In genomic region chr17:3913531-3914318, GRCh38 we compare ENCODE assay signal across 1 cellular context.
TF ChIP-seq lines count a peak whose summit lies in the region.

No MANE protein-coding gene starts in this region.

TF ChIP-seq in K562, 482 proteins besides CTCF, POLR2A, EP300 and RAD21 (continued from another document and continues in another):
- TF ChIP-seq ZNF407 (IDR thresholded peaks at IDR 0.05; ENCODE audit: low read depth) = no peak
- TF ChIP-seq VEZF1 (CRISPR knock-in tag; IDR thresholded peaks at IDR 0.05) = no peak
- no peak for TF ChIP-seq EHMT2 (IDR thresholded peaks at IDR 0.05)
- no peak for TF ChIP-seq YBX1 (IDR thresholded peaks at IDR 0.05)
- peak; percentile 94 for TF ChIP-seq ZNF121 (CRISPR knock-in tag; conservative IDR thresholded peaks at IDR 0.05)
- TF ChIP-seq PHTF2 (CRISPR knock-in tag; IDR thresholded peaks at IDR 0.05) = no peak
- TF ChIP-seq HNRNPLL (IDR thresholded peaks at IDR 0.05; ENCODE audit: low read depth, low read length, poor library complexity, severe bottlenecking) = no peak
- TF ChIP-seq LCOR (CRISPR knock-in tag; IDR thresholded peaks at IDR 0.05) = no peak
- 0 out of 2 replicates have a peak, but pooled peaks have one; percentile 14 for TF ChIP-seq CXXC5 (CRISPR knock-in tag; IDR thresholded peaks at IDR 0.05)
- peak; percentile 57; the same call in 1 of the 2 replicates for TF ChIP-seq TFAP4 (CRISPR knock-in tag; IDR thresholded peaks at IDR 0.05; ENCODE audit: borderline replicate concordance)
- no peak for TF ChIP-seq SNIP1 (IDR thresholded peaks at IDR 0.05; ENCODE audit: low read depth)
- no peak for TF ChIP-seq IRF2 (CRISPR knock-in tag; IDR thresholded peaks at IDR 0.05)
- no peak for TF ChIP-seq GATAD2B (IDR thresholded peaks at IDR 0.05; ENCODE audit: borderline replicate concordance)
- TF ChIP-seq ZNF75A (CRISPR knock-in tag; IDR thresholded peaks at IDR 0.05) = no peak
- TF ChIP-seq RERE (CRISPR knock-in tag; IDR thresholded peaks at IDR 0.05; ENCODE audit: borderline replicate concordance) = no peak
- no peak for TF ChIP-seq EWSR1 (IDR thresholded peaks at IDR 0.05; ENCODE audit: borderline replicate concordance, low read depth, partially characterized antibody)
- TF ChIP-seq NR4A1 (CRISPR knock-in tag; IDR thresholded peaks at IDR 0.05) = no peak
- TF ChIP-seq NR4A1 (tag; IDR thresholded peaks at IDR 0.05) = no peak
- TF ChIP-seq HSF4 (CRISPR knock-in tag; IDR thresholded peaks at IDR 0.05; ENCODE audit: borderline replicate concordance) = peak; percentile 19; the same call in 1 of the 2 replicates
- no peak for TF ChIP-seq ZNF512 (tag; IDR thresholded peaks at IDR 0.05)
- peak; percentile 77 for TF ChIP-seq ZFX (CRISPR knock-in tag; IDR thresholded peaks at IDR 0.05)
- TF ChIP-seq ZNF561 (CRISPR knock-in tag; conservative IDR thresholded peaks at IDR 0.05) = no peak
- TF ChIP-seq ARID1B (IDR thresholded peaks at IDR 0.05) = no peak
- TF ChIP-seq BRF1 (IDR thresholded peaks at IDR 0.05; ENCODE audit: borderline replicate concordance, extremely low read depth, insufficient read length) = no peak
- no peak for TF ChIP-seq CREB3L1 (IDR thresholded peaks at IDR 0.05; ENCODE audit: borderline replicate concordance, low read depth)
- TF ChIP-seq JUND (IDR thresholded peaks at IDR 0.05; ENCODE audit: borderline replicate concordance, low read depth, low read length) = peak; percentile 48; the same call in 1 of the 2 replicates
- no peak; the same call in 2 of the 3 replicates for TF ChIP-seq JUND (tag; IDR thresholded peaks at IDR 0.05; ENCODE audit: borderline replicate concordance, low read depth, low read length)
- TF ChIP-seq SMARCB1 (IDR thresholded peaks at IDR 0.05; ENCODE audit: insufficient read length, low read depth) = no peak
- TF ChIP-seq SUPT5H (IDR thresholded peaks at IDR 0.05) = no peak
- no peak for TF ChIP-seq CSDE1 (IDR thresholded peaks at IDR 0.05)
- TF ChIP-seq TCF3 (CRISPR knock-in tag; IDR thresholded peaks at IDR 0.05) = 0 out of 2 replicates have a peak, but pooled peaks have one; percentile 11
- TF ChIP-seq SNRNP70 (optimal IDR thresholded peaks at IDR 0.05; ENCODE audit: low read depth, low read length) = no peak
- no peak for TF ChIP-seq CUX1 (CRISPR knock-in tag; IDR thresholded peaks at IDR 0.05)
- TF ChIP-seq SAP30 (IDR thresholded peaks at IDR 0.05; ENCODE audit: borderline replicate concordance, insufficient read depth, low read depth, low read length, poor library complexity, severe bottlenecking) = no peak
- 0 out of 2 replicates have a peak, but pooled peaks have one; percentile 58 for TF ChIP-seq XRCC5 (IDR thresholded peaks at IDR 0.05; ENCODE audit: low read depth, low read length)
